In the genomic region with DNA sequence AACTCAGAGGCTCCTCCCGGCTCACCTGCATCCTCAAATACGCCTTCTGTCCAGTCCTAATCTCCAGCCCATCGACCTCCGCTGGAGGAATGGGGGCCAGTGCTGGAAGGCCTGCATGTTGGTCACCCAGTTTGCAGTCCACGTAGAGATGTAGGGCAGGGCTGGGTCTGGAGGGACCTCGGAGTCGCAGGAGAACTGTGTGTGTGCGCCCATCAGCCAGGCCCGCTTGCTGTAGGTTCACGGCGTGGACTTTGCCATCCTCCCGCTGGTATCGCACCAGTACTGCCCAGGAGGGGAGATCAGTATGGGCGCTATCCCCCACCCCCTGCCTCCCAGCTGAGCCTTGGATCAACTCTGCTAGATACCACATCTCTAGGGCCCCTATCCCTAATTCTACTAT, we compare ENCODE assay signal across 2 cellular contexts.
TF ChIP-seq lines count a peak whose summit lies in the region.

No MANE protein-coding gene starts in this region.

TF ChIP-seq in GM23338, 12 proteins besides CTCF, POLR2A, EP300 and RAD21:
- no peak for TF ChIP-seq JUNB (IDR thresholded peaks at IDR 0.05; ENCODE audit: unreplicated experiment)
- peak; percentile 52 for TF ChIP-seq POLR2AphosphoS5 (IDR thresholded peaks at IDR 0.05; ENCODE audit: low read depth)

TF ChIP-seq in K562, 482 proteins besides CTCF, POLR2A, EP300 and RAD21:
- TF ChIP-seq TEAD4 (IDR thresholded peaks at IDR 0.05; ENCODE audit: low read length) (no peak), TEAD4 (CRISPR knock-in tag; IDR thresholded peaks at IDR 0.05; ENCODE audit: borderline replicate concordance) (peak; percentile 20; the same call in 1 of the 2 replicates), ZKSCAN1 (IDR thresholded peaks at IDR 0.05; ENCODE audit: low read depth, low read length) (no peak)
